10 cellular contexts compared by ENCODE assay signal in the genomic region with DNA sequence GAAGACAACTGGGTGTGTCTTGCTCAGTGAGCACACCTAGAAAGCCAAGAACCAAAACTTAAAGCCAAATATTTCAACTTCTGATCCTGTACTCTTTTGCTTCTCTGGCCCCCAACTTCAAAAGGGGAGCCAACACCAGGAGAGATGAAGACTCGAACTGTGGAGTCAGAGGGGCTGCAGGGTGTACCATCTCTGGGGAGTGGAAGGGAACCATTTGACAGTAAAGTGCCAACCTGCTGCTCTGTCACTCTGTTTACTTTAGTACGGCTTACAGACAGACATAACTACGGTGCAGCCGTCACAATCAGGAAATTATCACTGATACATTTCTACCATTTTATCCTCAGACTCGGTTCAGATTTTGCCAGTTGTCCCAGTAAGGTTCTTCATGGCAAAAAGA. TPM values are rescaled to one million over a fixed set of nuclear protein-coding genes. Genes with fewer than 3 reads are reported as not detected.
DNase-seq lines count a peak whose midpoint lies in the region; ATAC-seq and TF ChIP-seq lines count a peak whose summit lies in the region.
"Had no signal": no experiment of that assay in that cellular context is flagged by ENCODE, and none has a peak within 500 bp of the region (broad histone marks: within the 10 kb centered on the region; RNA-seq: fewer than 3 reads in every experiment).

No MANE protein-coding gene starts in this region.

- intact Hi-C loops in left ventricle myocardium inferior (cut with micrococcal nuclease), result no loop called here
- intact Hi-C loops in left cardiac atrium (cut with DNase I), result no loop called here

- CTCF ChIA-PET in T-cell (lab: Charles Lee), result no interaction called here

- peaks cover 17% of the 10 kb centered on the region for H3K36me3 ChIP-seq in left ventricle myocardium inferior
- H3K36me3 ChIP-seq in suprapubic skin, result peaks cover 6% of the 10 kb centered on the region

- H3K27ac ChIP-seq in left ventricle myocardium inferior (replicated peaks), result no peak overlapping the region
- H3K27ac ChIP-seq in suprapubic skin, result no peak overlapping the region

- peak overlapping the region; percentile 38 to 86 for H3K27ac Mint-ChIP-seq in T-cell

- peaks cover 18% of the 10 kb centered on the region for H3K36me3 Mint-ChIP-seq in T-cell

- no peaks in the 10 kb centered on the region for H3K27me3 Mint-ChIP-seq in T-cell

- TF ChIP-seq CTCF in left ventricle myocardium inferior (IDR thresholded peaks at IDR 0.05; ENCODE audit: borderline replicate concordance) (no peak), fibroblast of the aortic adventitia (IDR thresholded peaks at IDR 0.05; ENCODE audit: insufficient read depth, low read length) (no peak), suprapubic skin (IDR thresholded peaks at IDR 0.05) (no peak)

- DNase-seq in left ventricle myocardium inferior (no peak), left cardiac atrium (no peak), T-cell (no peak), fibroblast of the aortic adventitia (ENCODE audit: low read depth) (no peak), suprapubic skin (ENCODE audit: low spot score in 2 of 2) (no peak), NCI-H524 treated with DMSO at 0.1 percent for 48 hours (lab: John Stamatoyannopoulos, UW) (no peak), NCI-H1048 (lab: John Stamatoyannopoulos, UW) (no peak), cerebellar nuclear complex (lab: John Stamatoyannopoulos, UW) (no peak)
- DNase-seq: KBM-7 had no signal

- peaks cover 59 to 69% (median 62%) of the 10 kb centered on the region in 3 donors for H3K4me1 Mint-ChIP-seq in T-cell

- POLR2A ChIA-PET in T-cell (lab: Charles Lee), result no interaction called here

- WGBS in suprapubic skin, result 72% methylated on average over 5 of the region's 5 CpGs

- H3K9me3 ChIP-seq in left ventricle myocardium inferior (replicated peaks) (no peaks in the 10 kb centered on the region), suprapubic skin (no peaks in the 10 kb centered on the region)

- no peak for TF ChIP-seq EP300 in suprapubic skin (IDR thresholded peaks at IDR 0.05)

- peak overlapping the region; percentile 96 to 99 (median 98) for H3K4me3 Mint-ChIP-seq in T-cell

- H3K4me1 ChIP-seq in left ventricle myocardium inferior (peaks cover 46% of the 10 kb centered on the region), suprapubic skin (peaks cover 17% of the 10 kb centered on the region)

- H3K27me3 ChIP-seq in left ventricle myocardium inferior (ENCODE audit: low read depth), result no peaks in the 10 kb centered on the region
- H3K27me3 ChIP-seq in suprapubic skin, result no peaks in the 10 kb centered on the region

- no peaks in the 10 kb centered on the region for H3K9me3 Mint-ChIP-seq in T-cell

- ATAC-seq in left cardiac atrium (no peak), T-cell (replicated peaks in 1 of 4) (no peak)
- ATAC-seq: sciatic nerve had no signal

- TF ChIP-seq POLR2A in suprapubic skin (IDR thresholded peaks at IDR 0.05), result no peak

- H3K4me3 ChIP-seq in left ventricle myocardium inferior, result peak overlapping the region; percentile 93
- peak overlapping the region; percentile 37 for H3K4me3 ChIP-seq in fibroblast of the aortic adventitia (ENCODE audit: low read depth, low read length)
- H3K4me3 ChIP-seq in suprapubic skin, result peak overlapping the region; percentile 97

RNA-seq across cellular contexts. Expression of a gene that starts 1.6 kb away (rescaled TPM):
- 21.1 TPM for total RNA-seq in left ventricle myocardium inferior
- 10 to 100 TPM; 16.6 to 17.3 TPM for total RNA-seq in left cardiac atrium
- total RNA-seq in T-cell, result 10 to 100 TPM in 4 of 5 donors, 1 to 10 TPM in 1; 9.9 to 26.1 (median 23.7) TPM
- total RNA-seq in fibroblast of the aortic adventitia (ENCODE audit: low replicate concordance), result 23.8 and 32.7 TPM in 2 replicates
- 10 to 100 TPM; 17.2 to 33.4 (median 22.2) TPM for total RNA-seq in suprapubic skin

Comparison
In these comparisons a context has a peak if more than half of its experiments do, and no peak if none do; other contexts are left out.
1. H3K4me3 ChIP-seq: peak in every context shown above with its lines; median percentile 97 in suprapubic skin; 93 in left ventricle myocardium inferior; 37 in fibroblast of the aortic adventitia.